ENCODE assay signal across 8 cellular contexts in the genomic region with DNA sequence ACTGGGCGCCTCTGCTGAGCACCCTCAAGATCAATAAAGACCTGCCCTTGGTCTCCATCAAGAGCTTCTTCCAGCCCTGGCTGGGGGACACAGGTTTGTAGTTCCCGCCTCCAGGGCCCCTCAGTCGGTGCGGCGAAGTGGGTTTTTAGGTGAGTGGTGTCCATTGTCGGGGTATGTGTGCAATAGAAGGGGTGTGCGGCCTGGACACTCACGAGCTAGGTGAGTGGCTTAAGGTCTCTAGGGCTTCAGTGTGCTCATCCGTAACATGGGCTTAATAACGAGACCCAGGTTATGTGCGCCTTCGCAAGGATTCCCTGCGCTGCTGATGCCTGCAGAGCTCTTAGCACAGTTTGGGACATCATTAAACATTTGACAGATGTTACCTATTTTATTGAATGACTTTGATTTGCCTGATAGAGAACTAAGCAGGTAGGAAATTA. TPM values are rescaled to one million over a fixed set of nuclear protein-coding genes. Genes with fewer than 3 reads are reported as not detected.
A peak's percentile ranks its signal among the peaks of the same experiment; 100 is the strongest.
DNase-seq lines count a peak whose midpoint lies in the region; ATAC-seq, FAIRE-seq and TF ChIP-seq lines count a peak whose summit lies in the region.

No MANE protein-coding gene starts in this region.

- no peaks in the 10 kb centered on the region for H3K9me3 Mint-ChIP-seq in activated CD8-positive, alpha-beta T cell treated with anti-CD3 and anti-CD28 coated beads, Interleukin-2, amount 10 ng/mL, durations not matched to agents 7 days and 5 days (ENCODE audit: insufficient read depth)

- peak overlapping the region; percentile 89 for H3K4me3 Mint-ChIP-seq in activated CD8-positive, alpha-beta T cell treated with anti-CD3 and anti-CD28 coated beads, Interleukin-2, amount 10 ng/mL, durations not matched to agents 7 days and 5 days

- peak overlapping the region; percentile 91 for H3K27ac Mint-ChIP-seq in activated CD8-positive, alpha-beta T cell treated with anti-CD3 and anti-CD28 coated beads, Interleukin-2, amount 10 ng/mL, durations not matched to agents 7 days and 5 days

- H3K79me2 ChIP-seq in hepatocyte, result peaks cover 13% of the 10 kb centered on the region

- 3% methylated on average over 13 of the region's 13 CpGs for WGBS in hepatocyte (ENCODE audit: low lambda C conversion rate, missing lambda C conversion rate)
- WGBS in small intestine, 3 donors, result 2 to 8% (median 5%) methylated on average over 13 of the region's 13 CpGs

- no peak for FAIRE-seq in small intestine (lab: Jason Lieb, UNC)

- H3K27ac ChIP-seq in HL-60 (replicated peaks), result peak overlapping the region; percentile 72
- H3K27ac ChIP-seq in hepatocyte, result peak overlapping the region; percentile 93
- H3K27ac ChIP-seq in small intestine (ENCODE audit: low read depth in 1 of 2, low read length in 1 of 2), result peak overlapping the region; percentile 9 to 89

- peaks cover 24% of the 10 kb centered on the region for H3K36me3 Mint-ChIP-seq in activated CD8-positive, alpha-beta T cell treated with anti-CD3 and anti-CD28 coated beads, Interleukin-2, amount 10 ng/mL, durations not matched to agents 7 days and 5 days (ENCODE audit: low read depth)

- CTCF ChIA-PET in activated CD8-positive, alpha-beta T cell treated with anti-CD3 and anti-CD28 coated beads, Interleukin-2, amount 10 ng/mL, durations not matched to agents 7 days and 5 days (lab: Charles Lee), result interaction anchor here (1.3 to 2.7 kb wide), 5 partner anchors 13 to 260 kb away, joined by 3 to 8 read pairs (median 4); a partner anchor contains a TSS

- H3K4me3 ChIP-seq in HL-60 (replicated peaks; ENCODE audit: insufficient read depth, low read length), result peak overlapping the region; percentile 86
- peak overlapping the region; percentile 68 for H3K4me3 ChIP-seq in hepatocyte
- peak overlapping the region; percentile 77 to 91 for H3K4me3 ChIP-seq in small intestine (ENCODE audit: low read depth in 1 of 2, low read length in 2 of 2)

- H4K20me1 ChIP-seq in hepatocyte (ENCODE audit: insufficient read depth, poor library complexity, severe bottlenecking), result no peaks in the 10 kb centered on the region

- DNase-seq in COLO829 (ENCODE audit: low spot score) (peak; percentile 39), HL-60 (ENCODE audit: low read depth in 1 of 2, low spot score in 1 of 2) (no peak), hepatocyte (ENCODE audit: low spot score) (no peak), small intestine (peak; percentile 18), dedifferentiated amniotic fluid mesenchymal stem cell (ENCODE audit: extremely low spot score) (no peak)
- DNase-seq in activated CD8-positive, alpha-beta T cell treated with anti-CD3 and anti-CD28 coated beads, Interleukin-2, amount 10 ng/mL, durations not matched to agents 7 days and 5 days, result no peak

- peak overlapping the region; percentile 90 for H2AFZ ChIP-seq in hepatocyte

- H3K4me1 Mint-ChIP-seq in activated CD8-positive, alpha-beta T cell treated with anti-CD3 and anti-CD28 coated beads, Interleukin-2, amount 10 ng/mL, durations not matched to agents 7 days and 5 days (ENCODE audit: low read depth), result peaks cover 42% of the 10 kb centered on the region

- no peaks in the 10 kb centered on the region for H3K9me2 ChIP-seq in hepatocyte (replicated peaks; ENCODE audit: insufficient read depth)

- peaks cover 6% of the 10 kb centered on the region for H3K4me1 ChIP-seq in hepatocyte (ENCODE audit: insufficient read depth)
- H3K4me1 ChIP-seq in small intestine (ENCODE audit: control insufficient read depth in 2 of 2, insufficient read depth in 1 of 2, low read depth in 1 of 2, low read length in 1 of 2), result no peaks in the 10 kb centered on the region

- H3K9me3 ChIP-seq in hepatocyte (ENCODE audit: low read depth) (no peaks in the 10 kb centered on the region), small intestine (ENCODE audit: control insufficient read depth, low read depth) (no peaks in the 10 kb centered on the region)

- POLR2A ChIA-PET in activated CD8-positive, alpha-beta T cell treated with anti-CD3 and anti-CD28 coated beads, Interleukin-2, amount 10 ng/mL, durations not matched to agents 7 days and 5 days (lab: Charles Lee), result interaction anchor here (0.7 to 1.0 kb wide), 5 partner anchors 35 to 205 kb away, joined by 3 to 6 read pairs (median 4); a partner anchor contains a TSS

- no peaks in the 10 kb centered on the region for H3K36me3 ChIP-seq in hepatocyte (replicated peaks; ENCODE audit: insufficient read depth, low read depth)
- no peaks in the 10 kb centered on the region for H3K36me3 ChIP-seq in small intestine (ENCODE audit: control insufficient read depth in 2 of 2, insufficient read depth in 2 of 2, low read length in 2 of 2)

- TF ChIP-seq CTCF in HL-60 (IDR thresholded peaks at IDR 0.05; ENCODE audit: insufficient read depth, low read length) (no peak), hepatocyte (IDR thresholded peaks at IDR 0.05; ENCODE audit: poor library complexity) (no peak)

- H3K27me3 Mint-ChIP-seq in activated CD8-positive, alpha-beta T cell treated with anti-CD3 and anti-CD28 coated beads, Interleukin-2, amount 10 ng/mL, durations not matched to agents 7 days and 5 days (ENCODE audit: low read depth), result no peaks in the 10 kb centered on the region

- H3K27me3 ChIP-seq in HL-60 (ENCODE audit: insufficient read depth, poor library complexity, severe bottlenecking) (no peaks in the 10 kb centered on the region), hepatocyte (no peaks in the 10 kb centered on the region), small intestine (ENCODE audit: control insufficient read depth in 2 of 2, insufficient read depth in 2 of 2, low read length in 2 of 2) (no peaks in the 10 kb centered on the region)

- ATAC-seq in GM19463 (IDR thresholded peaks at IDR 0.05; ENCODE audit: unreplicated experiment) (peak; percentile 5), GM21515 (IDR thresholded peaks at IDR 0.05; ENCODE audit: unreplicated experiment) (no peak)
- ATAC-seq in activated CD8-positive, alpha-beta T cell treated with anti-CD3 and anti-CD28 coated beads, Interleukin-2, amount 10 ng/mL, durations not matched to agents 7 days and 5 days, result no peak

- H3K4me2 ChIP-seq in hepatocyte, result peak overlapping the region; percentile 86

RNA-seq across cellular contexts. Expression of a gene that starts 0.7 kb away (rescaled TPM):
- 10 to 100 TPM; 59.1 to 62.1 TPM for total RNA-seq in activated CD8-positive, alpha-beta T cell treated with anti-CD3 and anti-CD28 coated beads, Interleukin-2, amount 10 ng/mL, durations not matched to agents 7 days and 5 days
- 14.7 and 17.2 TPM in 2 replicates for total RNA-seq in hepatocyte
- 8.1 and 8.2 TPM in 2 replicates for polyA plus RNA-seq in hepatocyte
- polyA plus RNA-seq in small intestine, result 1 to 10 TPM in 2 of 3 donors, under 1 TPM in 1; 0.81 to 9.8 (median 1.6) TPM

Comparison
In these comparisons a context has a peak if more than half of its experiments do, and no peak if none do; other contexts are left out.
1. DNase-seq: peak in COLO829 (single experiment) and small intestine (single experiment); none in HL-60 (0 of 2), activated CD8-positive, alpha-beta T cell treated with anti-CD3 and anti-CD28 coated beads, Interleukin-2, amount 10 ng/mL, durations not matched to agents 7 days and 5 days (single experiment), hepatocyte (single experiment) and dedifferentiated amniotic fluid mesenchymal stem cell (single experiment).
2. Peak in every context shown above with its lines, with median percentiles within 50 percentile points of each other: H3K27ac ChIP-seq and H3K4me3 ChIP-seq.